ENCODE assay signal across 1 cellular context in genomic region chr13:32117696-32118095, GRCh38.
TF ChIP-seq lines count a peak whose summit lies in the region.

No MANE protein-coding gene starts in this region.

TF ChIP-seq in endothelial cell of umbilical vein, 7 proteins besides CTCF, POLR2A, EP300 and RAD21 (continued from another document):
- TF ChIP-seq, protein P1, sequence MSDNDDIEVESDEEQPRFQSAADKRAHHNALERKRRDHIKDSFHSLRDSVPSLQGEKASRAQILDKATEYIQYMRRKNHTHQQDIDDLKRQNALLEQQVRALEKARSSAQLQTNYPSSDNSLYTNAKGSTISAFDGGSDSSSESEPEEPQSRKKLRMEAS (IDR thresholded peaks at IDR 0.05; ENCODE audit: insufficient read depth, insufficient read length), result no peak
- TF ChIP-seq FOS (IDR thresholded peaks at IDR 0.05; ENCODE audit: borderline replicate concordance, insufficient read depth, low read length), result no peak
